In genomic region chr16:72744064-72744793, GRCh38 we compare ENCODE assay signal across 22 cellular contexts.
"Had no signal": no experiment of that assay in that cellular context is flagged by ENCODE, and none has a peak within 500 bp of the region (broad histone marks: within the 10 kb centered on the region; RNA-seq: fewer than 3 reads in every experiment).

No MANE protein-coding gene starts in this region.

- DNase-seq: activated CD4-positive, alpha-beta T cell treated with anti-CD3 and anti-CD28 coated beads for 48 hours; activated CD4-positive, alpha-beta T cell treated with anti-CD3 and anti-CD28 coated beads, Interleukin-2, amount 50 U/mL, for 48 hours; activated CD8-positive, alpha-beta memory T cell treated with anti-CD3 and anti-CD28 coated beads for 24 hours; activated gamma-delta T cell treated with Interleukin-2 at 50 U/mL for 16 hours; activated naive CD4-positive, alpha-beta T cell treated with anti-CD3 and anti-CD28 coated beads, Interleukin-2, amount 50 U/mL, for 16 hours; amniotic stem cell; caudate nucleus; cortex of kidney; effector memory CD8-positive, alpha-beta T cell; erythroblast; gastrocnemius medialis; glutamatergic neuron; left lung; lower lobe of right lung; mucosa of descending colon; posterior cingulate gyrus; right cardiac atrium; stimulated activated naive CD4-positive, alpha-beta T cell; WERI-Rb-1 had no signal

- H3K27ac ChIP-seq: gastrocnemius medialis, left lung, lower lobe of right lung, tibial nerve, WERI-Rb-1 had no signal

- H3K36me3 ChIP-seq: gastrocnemius medialis, left lung, lower lobe of right lung, tibial nerve, WERI-Rb-1 had no signal

- ATAC-seq: activated CD4-positive, CD25-positive, alpha-beta regulatory T cell treated with anti-CD3 and anti-CD28 coated beads, Interleukin-2, amount 50 U/mL, for 24 hours; effector memory CD8-positive, alpha-beta T cell; gastrocnemius medialis; left lung; lower lobe of right lung; mucosa of descending colon; natural killer cell treated with Interleukin-12 subunit alpha and Interleukin-12 subunit beta and Interleukin-15 and Interleukin-18, amount 100 ng/mL, for 72 hours; right cardiac atrium had no signal

- H3K9me3 ChIP-seq: gastrocnemius medialis, left lung, lower lobe of right lung, mucosa of descending colon, tibial nerve had no signal

- H3K4me3 ChIP-seq: gastrocnemius medialis, left lung, lower lobe of right lung, mucosa of descending colon, tibial nerve had no signal

- H3K4me1 ChIP-seq: gastrocnemius medialis, left lung, lower lobe of right lung had no signal

- H3K27me3 ChIP-seq: gastrocnemius medialis, left lung, tibial nerve had no signal
